In the genomic region with DNA sequence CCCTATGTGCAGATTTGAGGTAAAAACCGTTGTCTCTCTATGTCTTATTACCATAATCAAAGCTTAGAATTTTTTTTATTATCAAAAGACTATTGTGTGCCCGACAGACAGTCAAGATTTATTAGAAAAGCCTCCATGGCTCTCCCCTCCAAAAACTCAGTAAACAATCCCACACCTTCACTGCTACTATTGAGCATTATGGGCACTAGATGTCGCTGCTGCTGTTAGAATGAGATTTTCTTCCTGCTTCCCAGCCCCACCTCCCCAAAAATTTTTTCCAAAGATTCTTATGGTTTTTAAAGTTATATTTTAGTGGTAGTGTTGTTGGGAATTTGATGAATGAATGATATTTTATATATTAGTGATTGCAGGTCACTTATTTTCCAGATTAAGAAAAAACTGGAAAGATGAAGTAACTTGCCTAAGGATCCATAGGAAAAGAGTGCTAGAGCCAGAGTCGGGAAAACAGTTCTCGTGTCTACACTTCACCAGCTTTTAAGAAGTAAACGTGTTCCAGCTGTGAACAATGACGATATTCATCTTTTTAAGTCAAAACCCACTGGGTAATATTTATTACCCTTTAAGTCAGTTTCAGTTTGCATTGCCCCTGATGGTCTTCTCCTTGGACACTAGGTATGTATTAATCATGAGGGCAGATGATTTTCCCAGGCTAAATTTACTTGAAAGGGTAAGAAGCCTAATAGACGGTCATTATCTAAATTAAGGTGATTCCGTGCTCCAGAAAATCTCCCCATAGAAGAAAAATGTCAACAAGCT, we compare ENCODE assay signal across 8 cellular contexts. TPM values are rescaled to one million over a fixed set of nuclear protein-coding genes. Genes with fewer than 3 reads are reported as not detected.
DNase-seq lines count a peak whose midpoint lies in the region; FAIRE-seq and TF ChIP-seq lines count a peak whose summit lies in the region.

No MANE protein-coding gene starts in this region.

- H3K4me1 ChIP-seq in testis, result no peaks in the 10 kb centered on the region
- no peaks in the 10 kb centered on the region for H3K4me1 ChIP-seq in effector memory CD4-positive, alpha-beta T cell (ENCODE audit: control insufficient read depth, insufficient read depth, low read length, poor library complexity, severe bottlenecking)

- no peaks in the 10 kb centered on the region for H3K27me3 ChIP-seq in testis
- peaks cover 2% of the 10 kb centered on the region for H3K27me3 ChIP-seq in effector memory CD4-positive, alpha-beta T cell (replicated peaks; ENCODE audit: control insufficient read depth, insufficient read depth, low read length, poor library complexity, severe bottlenecking)

- H3K27ac ChIP-seq in testis, result no peak overlapping the region
- H3K27ac ChIP-seq in effector memory CD4-positive, alpha-beta T cell (ENCODE audit: insufficient read depth, low read length, poor library complexity, severe bottlenecking), result no peak overlapping the region

- peak; percentile 65 for FAIRE-seq in frontal cortex (lab: Jason Lieb, UNC)

- no peaks in the 10 kb centered on the region for H3K36me3 ChIP-seq in testis (ENCODE audit: low read depth, missing control alignments)
- H3K36me3 ChIP-seq in effector memory CD4-positive, alpha-beta T cell (ENCODE audit: control insufficient read depth, insufficient read depth, low read length), result no peaks in the 10 kb centered on the region

- no peak overlapping the region for H3K4me3 ChIP-seq in testis
- no peak overlapping the region for H3K4me3 ChIP-seq in effector memory CD4-positive, alpha-beta T cell (ENCODE audit: insufficient read depth, low read depth, low read length, poor library complexity, severe bottlenecking)

- TF ChIP-seq CTCF in testis (IDR thresholded peaks at IDR 0.05), result peak; percentile 39 to 55 (median 41)

- no peak for TF ChIP-seq POLR2A in testis (IDR thresholded peaks at IDR 0.05)

- 5 to 10% methylated on average over 9 of the region's 9 CpGs for WGBS in testis, 2 donors

- H3K9me3 ChIP-seq in testis, result no peaks in the 10 kb centered on the region
- H3K9me3 ChIP-seq in effector memory CD4-positive, alpha-beta T cell (ENCODE audit: control insufficient read depth, low read length), result no peaks in the 10 kb centered on the region

- DNase-seq in NOMO-1 treated with DMSO at 0.1 percent for 48 hours (lab: John Stamatoyannopoulos, UW; ENCODE audit: unreplicated experiment) (peak; percentile 16), NOMO-1 treated with dmso at 0.1 percent for 144 hours (lab: John Stamatoyannopoulos, UW; ENCODE audit: unreplicated experiment) (no peak), KBM-7 (peak; percentile 71), SK-N-DZ (ENCODE audit: low spot score) (peak; percentile 38), frontal cortex (ENCODE audit: low spot score in 2 of 2) (peak; percentile 44 to 48), testis (peak; percentile 72)
- no peak for DNase-seq in stimulated activated CD4-positive, alpha-beta T cell treated with anti-CD3 and anti-CD28 coated beads, Interleukin-4, amount 100 ng/mL, for 24 hours
- DNase-seq in effector memory CD4-positive, alpha-beta T cell, result no peak

- intact Hi-C loops in testis (cut with DNase I; ENCODE audit: low total_unique reads), result loop anchor here (10.0 kb wide), 1 partner anchor 780 kb away; no protein-coding TSS in a partner anchor

- in situ Hi-C loops in KBM-7 (cut with MboI; ENCODE audit: low pct_unique_long_range_greater_than_20kb, low sequenced_read_pairs), result no loop called here

RNA-seq across cellular contexts. Expression of gene FOXG1, which starts 12.2 kb away (rescaled TPM):
- not detected in 2 replicates for polyA plus RNA-seq in SK-N-DZ (2014; cell fraction: cytosol; rRNA removed)
- 0.07 and 0.14 TPM in 2 replicates for polyA plus RNA-seq in SK-N-DZ (2014; cell fraction: nucleus; rRNA removed)
- 65.2 TPM for total RNA-seq in frontal cortex
- total RNA-seq in testis, result 1 to 10 TPM; 4.5 to 5.5 TPM
- 9.0 TPM for polyA plus RNA-seq in testis (ENCODE audit: insufficient read depth, low read depth, low replicate concordance)

Comparison
In these comparisons a context has a peak if more than half of its experiments do, and no peak if none do; other contexts are left out.
1. DNase-seq: peak in NOMO-1 treated with DMSO at 0.1 percent for 48 hours (single experiment), KBM-7 (single experiment), SK-N-DZ (single experiment), frontal cortex (2 of 2) and testis (single experiment); none in NOMO-1 treated with dmso at 0.1 percent for 144 hours (single experiment), stimulated activated CD4-positive, alpha-beta T cell treated with anti-CD3 and anti-CD28 coated beads, Interleukin-4, amount 100 ng/mL, for 24 hours (single experiment) and effector memory CD4-positive, alpha-beta T cell (0 of 3).
2. RNA of gene FOXG1, which starts 12.2 kb away (total RNA-seq): 65.2 TPM in frontal cortex (single experiment); 4.5 to 5.5 TPM in testis; every median in the first group is over 10 times any median in the second.